ENCODE assay signal across 14 cellular contexts in the genomic region with DNA sequence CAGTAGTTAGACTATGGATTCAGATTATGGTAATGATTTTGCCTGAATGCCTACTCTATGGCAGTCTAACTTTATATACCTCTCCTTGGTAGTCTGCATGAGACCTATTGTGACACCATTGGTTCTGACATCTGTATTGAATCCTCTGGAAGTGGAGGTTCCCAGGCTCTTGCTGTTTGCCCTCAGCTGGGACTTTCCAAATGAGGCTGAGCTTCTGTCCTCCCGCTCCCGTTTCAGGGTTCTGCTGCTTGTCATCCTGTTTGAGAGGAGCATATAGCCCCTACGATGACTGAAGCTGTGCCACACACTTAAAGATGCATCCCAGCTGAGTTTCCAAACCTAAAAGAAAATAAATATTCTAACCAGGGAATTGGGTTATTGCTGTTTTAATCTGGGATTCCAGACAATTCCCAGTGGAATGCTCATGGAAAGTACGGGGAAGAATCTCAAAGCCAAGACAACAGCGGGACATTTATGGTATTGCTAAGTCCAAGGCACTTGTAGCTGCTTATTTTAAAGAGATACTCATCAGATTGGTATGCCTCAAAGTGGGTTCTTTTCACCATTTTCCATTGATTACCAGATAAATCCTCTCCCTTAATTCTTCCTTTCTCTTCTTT.
DNase-seq lines count a peak whose midpoint lies in the region; ATAC-seq and TF ChIP-seq lines count a peak whose summit lies in the region.
"Had no signal": no experiment of that assay in that cellular context is flagged by ENCODE, and none has a peak within 500 bp of the region (broad histone marks: within the 10 kb centered on the region; RNA-seq: fewer than 3 reads in every experiment).

No MANE protein-coding gene starts in this region.

- no peaks in the 10 kb centered on the region for H3K9me3 ChIP-seq in adipocyte (ENCODE audit: control insufficient read depth, low read length)
- H3K9me3 ChIP-seq: mucosa of descending colon had no signal

- peak overlapping the region; percentile 99 for H3K27ac Mint-ChIP-seq in stimulated activated memory B cell treated with anti-CD40 and anti-IgM and Interleukin-4, amounts not matched to agents 10 μg/mL and 1 μg/mL and 100 μg/mL, for 72 hours
- H3K27ac Mint-ChIP-seq: stimulated activated naive CD8-positive, alpha-beta T cell treated with anti-CD3 and anti-CD28 coated beads, Interleukin-15, amount 100 ng/mL, for 72 hours had no signal

- no peak for TF ChIP-seq CTCF in fibroblast of villous mesenchyme (IDR thresholded peaks at IDR 0.05; ENCODE audit: insufficient read depth, low read depth, low read length)

- no peaks in the 10 kb centered on the region for H3K27me3 ChIP-seq in adipocyte (replicated peaks; ENCODE audit: control insufficient read depth, insufficient read depth, low read length)

- DNase-seq in GM03348 (ENCODE audit: low spot score), result peak; percentile 53
- DNase-seq in adipocyte (ENCODE audit: low read depth), result peak; percentile 19
- peak; percentile 47 for DNase-seq in fibroblast of villous mesenchyme (ENCODE audit: low read depth)
- DNase-seq in NCI-H2227 treated with DMSO at 0.1 percent for 48 hours (lab: John Stamatoyannopoulos, UW), result no peak
- DNase-seq: activated gamma-delta T cell; H9; mucosa of descending colon; NCI-H2081; NCI-H774; stimulated activated naive CD8-positive, alpha-beta T cell treated with anti-CD3 and anti-CD28 coated beads, Interleukin-15, amount 100 ng/mL, for 72 hours had no signal

- H3K9me3 Mint-ChIP-seq in stimulated activated memory B cell treated with anti-CD40 and anti-IgM and Interleukin-4, amounts not matched to agents 10 μg/mL and 1 μg/mL and 100 μg/mL, for 72 hours, result no peaks in the 10 kb centered on the region
- H3K9me3 Mint-ChIP-seq: H9; stimulated activated naive CD8-positive, alpha-beta T cell treated with anti-CD3 and anti-CD28 coated beads, Interleukin-15, amount 100 ng/mL, for 72 hours had no signal

- H3K27me3 Mint-ChIP-seq in stimulated activated memory B cell treated with anti-CD40 and anti-IgM and Interleukin-4, amounts not matched to agents 10 μg/mL and 1 μg/mL and 100 μg/mL, for 72 hours, result no peaks in the 10 kb centered on the region
- H3K27me3 Mint-ChIP-seq: stimulated activated naive CD8-positive, alpha-beta T cell treated with anti-CD3 and anti-CD28 coated beads, Interleukin-15, amount 100 ng/mL, for 72 hours had no signal

- H3K4me3 Mint-ChIP-seq in stimulated activated memory B cell treated with anti-CD40 and anti-IgM and Interleukin-4, amounts not matched to agents 10 μg/mL and 1 μg/mL and 100 μg/mL, for 72 hours, result no peak overlapping the region
- H3K4me3 Mint-ChIP-seq: H9; stimulated activated naive CD8-positive, alpha-beta T cell treated with anti-CD3 and anti-CD28 coated beads, Interleukin-15, amount 100 ng/mL, for 72 hours had no signal

- H3K4me3 ChIP-seq in adipocyte (ENCODE audit: low read length), result no peak overlapping the region
- no peak overlapping the region for H3K4me3 ChIP-seq in fibroblast of villous mesenchyme (ENCODE audit: low read depth, low read length)
- H3K4me3 ChIP-seq: mucosa of descending colon had no signal

- peaks cover 80% of the 10 kb centered on the region for H3K4me1 Mint-ChIP-seq in stimulated activated memory B cell treated with anti-CD40 and anti-IgM and Interleukin-4, amounts not matched to agents 10 μg/mL and 1 μg/mL and 100 μg/mL, for 72 hours

- peaks cover 22% of the 10 kb centered on the region for H3K4me1 ChIP-seq in adipocyte (ENCODE audit: control insufficient read depth, insufficient read depth, low read length)

- ATAC-seq in stimulated activated memory B cell treated with anti-CD40 and anti-IgM and Interleukin-4, amounts not matched to agents 10 μg/mL and 1 μg/mL and 100 μg/mL, for 72 hours, result no peak
- no peak for ATAC-seq in HG02678 (IDR thresholded peaks at IDR 0.05; ENCODE audit: unreplicated experiment)
- ATAC-seq in GM21381 (IDR thresholded peaks at IDR 0.05; ENCODE audit: unreplicated experiment), result no peak
- no peak for ATAC-seq in GM21526 (IDR thresholded peaks at IDR 0.05; ENCODE audit: low FRiP score, unreplicated experiment)
- ATAC-seq: stimulated activated naive CD8-positive, alpha-beta T cell treated with anti-CD3 and anti-CD28 coated beads, Interleukin-15, amount 100 ng/mL, for 72 hours had no signal

- H3K36me3 Mint-ChIP-seq in stimulated activated memory B cell treated with anti-CD40 and anti-IgM and Interleukin-4, amounts not matched to agents 10 μg/mL and 1 μg/mL and 100 μg/mL, for 72 hours, result peaks cover 67% of the 10 kb centered on the region

- no peak overlapping the region for H3K9ac ChIP-seq in adipocyte (ENCODE audit: low read length)

- H3K36me3 ChIP-seq in adipocyte (ENCODE audit: control insufficient read depth, insufficient read depth, low read length, severe bottlenecking), result peaks cover 11% of the 10 kb centered on the region
